Comparison of ENCODE assay signal across 27 cellular contexts in genomic region chr2:1784986-1785617, GRCh38. TPM values are rescaled to one million over a fixed set of nuclear protein-coding genes. Genes with fewer than 3 reads are reported as not detected.
DNase-seq lines count a peak whose midpoint lies in the region; ATAC-seq and TF ChIP-seq lines count a peak whose summit lies in the region.
"Had no signal": no experiment of that assay in that cellular context is flagged by ENCODE, and none has a peak within 500 bp of the region (broad histone marks: within the 10 kb centered on the region; RNA-seq: fewer than 3 reads in every experiment).

No MANE protein-coding gene starts in this region.

- H3K27ac ChIP-seq in BLaER1 = peak overlapping the region; percentile 79
- no peak overlapping the region for H3K27ac ChIP-seq in osteoblast (ENCODE audit: low read depth, low read length)
- H3K27ac ChIP-seq: 22Rv1, GM23248, KMS-11, SJSA1 had no signal

- H4K20me1 ChIP-seq in BLaER1 (no peaks in the 10 kb centered on the region), Loucy (ENCODE audit: insufficient read depth, low read length, poor library complexity, severe bottlenecking) (no peaks in the 10 kb centered on the region), osteoblast (ENCODE audit: insufficient read depth, low read length) (no peaks in the 10 kb centered on the region)

- no peak for DNase-seq in T-helper 2 cell treated with Interferon-gamma antibody and Interleukin-4, amounts not matched to agents 5 μg/mL and 100 μg/mL, for 36 hours (ENCODE audit: low spot score)
- DNase-seq in T-helper 2 cell (no peak), osteoblast (ENCODE audit: insufficient read length, low spot score, missing footprints) (peak; percentile 45), NCI-H2107 (lab: John Stamatoyannopoulos, UW) (no peak), midbrain (lab: John Stamatoyannopoulos, UW) (no peak)
- DNase-seq: DMS153, GM23248, H9, HFFc6, NCI-H1092, NCI-H1417 treated with DMSO at 0.1 percent for 48 hours, NCI-H1694 treated with DMSO at 0.1 percent for 48 hours, NCI-H2081, NCI-H2171, NCI-H226, NCI-H510A, NCI-H69, Right ventricle myocardium superior, RPMI8226 had no signal

- H3K79me2 ChIP-seq in Loucy (ENCODE audit: insufficient read depth, low read length) (no peaks in the 10 kb centered on the region), osteoblast (ENCODE audit: insufficient read depth, low read length) (no peaks in the 10 kb centered on the region)

- H3K36me3 ChIP-seq in BLaER1 (no peaks in the 10 kb centered on the region), Loucy (ENCODE audit: insufficient read depth, low read length) (no peaks in the 10 kb centered on the region), osteoblast (ENCODE audit: insufficient read depth, low read length) (no peaks in the 10 kb centered on the region)
- H3K36me3 ChIP-seq: SJSA1 had no signal

- H3K4me2 ChIP-seq in BLaER1 = peak overlapping the region; percentile 88
- H3K4me2 ChIP-seq in Loucy (ENCODE audit: low read depth, low read length, poor library complexity, severe bottlenecking) = no peak overlapping the region
- no peak overlapping the region for H3K4me2 ChIP-seq in osteoblast (ENCODE audit: insufficient read depth, low read length)
- H3K4me2 ChIP-seq: KMS-11 had no signal

- no peak for ATAC-seq in HG03565 (IDR thresholded peaks at IDR 0.05; ENCODE audit: unreplicated experiment)

- H3K4me1 Mint-ChIP-seq in T-helper 2 cell treated with Interferon-gamma antibody and Interleukin-4, amounts not matched to agents 5 μg/mL and 100 μg/mL, for 36 hours (ENCODE audit: low read depth) = no peaks in the 10 kb centered on the region
- H3K4me1 Mint-ChIP-seq: B cell, IgD-negative memory B cell had no signal

- H3K27ac Mint-ChIP-seq in T-helper 2 cell treated with Interferon-gamma antibody and Interleukin-4, amounts not matched to agents 5 μg/mL and 100 μg/mL, for 36 hours = peak overlapping the region; percentile 42
- H3K27ac Mint-ChIP-seq: B cell, H9, HFFc6, IgD-negative memory B cell had no signal

- peak overlapping the region; percentile 44; the same call in 1 of the 2 replicates for H3K4me3 ChIP-seq in BLaER1
- H3K4me3 ChIP-seq in Loucy (ENCODE audit: low read length, poor library complexity, severe bottlenecking) = no peak overlapping the region
- H3K4me3 ChIP-seq in osteoblast (ENCODE audit: insufficient read depth, low read length) = no peak overlapping the region
- H3K4me3 ChIP-seq: GM23248, SJSA1 had no signal

- no peaks in the 10 kb centered on the region for H3F3A ChIP-seq in Loucy (ENCODE audit: low read depth)

- no peaks in the 10 kb centered on the region for H3K27me3 ChIP-seq in BLaER1
- no peaks in the 10 kb centered on the region for H3K27me3 ChIP-seq in Loucy (ENCODE audit: insufficient read depth, low read length, poor library complexity, severe bottlenecking)
- H3K27me3 ChIP-seq in osteoblast (ENCODE audit: insufficient read depth, low read length) = peaks cover 17% of the 10 kb centered on the region
- H3K27me3 ChIP-seq: SJSA1 had no signal

- H3K9ac ChIP-seq in BLaER1 = peak overlapping the region; percentile 76
- peak overlapping the region; percentile 59 for H3K9ac ChIP-seq in Loucy (ENCODE audit: low read depth, low read length, poor library complexity, severe bottlenecking)
- H3K9ac ChIP-seq: GM23248, KMS-11 had no signal

- no peaks in the 10 kb centered on the region for H3K9me3 Mint-ChIP-seq in T-helper 2 cell treated with Interferon-gamma antibody and Interleukin-4, amounts not matched to agents 5 μg/mL and 100 μg/mL, for 36 hours
- H3K9me3 Mint-ChIP-seq: H9, HFFc6, IgD-negative memory B cell had no signal

- no peak for TF ChIP-seq CTCF in Loucy (conservative IDR thresholded peaks at IDR 0.05; ENCODE audit: low read length)
- no peak for TF ChIP-seq CTCF in osteoblast (IDR thresholded peaks at IDR 0.05; ENCODE audit: extremely low read depth, low read depth, low read length)

- no peaks in the 10 kb centered on the region for H3K9me3 ChIP-seq in BLaER1
- no peaks in the 10 kb centered on the region for H3K9me3 ChIP-seq in Loucy (ENCODE audit: insufficient read depth, low read depth, low read length)
- no peaks in the 10 kb centered on the region for H3K9me3 ChIP-seq in osteoblast (ENCODE audit: low read depth, low read length)
- H3K9me3 ChIP-seq: SJSA1 had no signal

- no peak overlapping the region for H3K4me3 Mint-ChIP-seq in T-helper 2 cell treated with Interferon-gamma antibody and Interleukin-4, amounts not matched to agents 5 μg/mL and 100 μg/mL, for 36 hours
- H3K4me3 Mint-ChIP-seq: B cell, H9, HFFc6, IgD-negative memory B cell had no signal

- H3K9me2 ChIP-seq in Loucy (replicated peaks; ENCODE audit: low read depth, low read length) = no peaks in the 10 kb centered on the region

- H3K4me1 ChIP-seq in BLaER1 = peaks cover 99% of the 10 kb centered on the region
- peaks cover 64% of the 10 kb centered on the region for H3K4me1 ChIP-seq in Loucy (ENCODE audit: insufficient read depth, low read length, poor library complexity, severe bottlenecking)
- H3K4me1 ChIP-seq in osteoblast (ENCODE audit: insufficient read depth, low read length) = no peaks in the 10 kb centered on the region

- H2AFZ ChIP-seq in Loucy (ENCODE audit: low read length) (no peak overlapping the region), osteoblast (ENCODE audit: low read length) (no peak overlapping the region)
- H2AFZ ChIP-seq: GM23248 had no signal

- H3K36me3 Mint-ChIP-seq in T-helper 2 cell treated with Interferon-gamma antibody and Interleukin-4, amounts not matched to agents 5 μg/mL and 100 μg/mL, for 36 hours (ENCODE audit: low read depth) = no peaks in the 10 kb centered on the region
- H3K36me3 Mint-ChIP-seq: IgD-negative memory B cell had no signal

- H3K27me3 Mint-ChIP-seq in T-helper 2 cell treated with Interferon-gamma antibody and Interleukin-4, amounts not matched to agents 5 μg/mL and 100 μg/mL, for 36 hours (ENCODE audit: low read depth) = peaks cover 1% of the 10 kb centered on the region

RNA-seq across cellular contexts. Expression of gene PXDN, which starts 40.8 kb away (rescaled TPM):
- 307 and 324 TPM in 2 replicates for total RNA-seq in osteoblast
